In genomic region chr12:14828896-14829295, GRCh38 we compare ENCODE assay signal across 10 cellular contexts. TPM values are rescaled to one million over a fixed set of nuclear protein-coding genes. Genes with fewer than 3 reads are reported as not detected.
DNase-seq lines count a peak whose midpoint lies in the region; ATAC-seq and FAIRE-seq lines count a peak whose summit lies in the region.
"Had no signal": no experiment of that assay in that cellular context is flagged by ENCODE, and none has a peak within 500 bp of the region (broad histone marks: within the 10 kb centered on the region; RNA-seq: fewer than 3 reads in every experiment).

No MANE protein-coding gene starts in this region.

- no peaks in the 10 kb centered on the region for H3K9me3 ChIP-seq in Karpas-422 (ENCODE audit: low read length)

- H4K20me1 ChIP-seq in Karpas-422 (ENCODE audit: insufficient read depth, low read depth, low read length) = no peaks in the 10 kb centered on the region

- no peak overlapping the region for H3K27ac ChIP-seq in Karpas-422 (ENCODE audit: low read length)

- H3K9ac ChIP-seq in Karpas-422 (ENCODE audit: low read length) = no peak overlapping the region

- no peaks in the 10 kb centered on the region for H3K36me3 ChIP-seq in Karpas-422 (ENCODE audit: insufficient read depth, low read length)

- no peak overlapping the region for H3K4me2 ChIP-seq in Karpas-422 (ENCODE audit: low read depth, low read length, poor library complexity, severe bottlenecking)

- H2AFZ ChIP-seq in Karpas-422 (ENCODE audit: low read length) = no peak overlapping the region

- ATAC-seq in GM18502 (IDR thresholded peaks at IDR 0.05; ENCODE audit: poor library complexity, unreplicated experiment) (peak; percentile 95), GM21576 (IDR thresholded peaks at IDR 0.05; ENCODE audit: unreplicated experiment) (peak; percentile 70)
- no peak for ATAC-seq in stimulated activated naive CD8-positive, alpha-beta T cell treated with anti-CD3 and anti-CD28 coated beads, Interleukin-15, Interleukin-2, amounts not matched to agents 100 U/mL and 50 U/mL, for 24 hours

- no peaks in the 10 kb centered on the region for H3K4me1 ChIP-seq in Karpas-422 (ENCODE audit: low read length)

- H3K4me3 ChIP-seq in Karpas-422 (ENCODE audit: low read length) = no peak overlapping the region

- H3K27me3 ChIP-seq in Karpas-422 (ENCODE audit: low read length) = no peaks in the 10 kb centered on the region

- DNase-seq in Karpas-422 (peak; percentile 80), hepatic stellate cell (ENCODE audit: low spot score) (peak; percentile 22), kidney tubule cell (ENCODE audit: low spot score) (no peak), kidney glomerular epithelial cell (lab: John Stamatoyannopoulos, UW) (no peak), RCC 7860 (ENCODE audit: low spot score) (no peak)
- no peak for DNase-seq in stimulated activated naive CD8-positive, alpha-beta T cell treated with anti-CD3 and anti-CD28 coated beads, Interleukin-15, Interleukin-2, amounts not matched to agents 100 U/mL and 50 U/mL, for 24 hours

- H3K79me2 ChIP-seq in Karpas-422 (ENCODE audit: low read length) = no peaks in the 10 kb centered on the region

- FAIRE-seq in RCC 7860 (lab: Jason Lieb, UNC) = no peak
- FAIRE-seq: islet of Langerhans had no signal

- H3K9me2 ChIP-seq in Karpas-422 (replicated peaks; ENCODE audit: insufficient read depth, low read length) = no peaks in the 10 kb centered on the region

RNA-seq across cellular contexts. Expression of gene ART4, which starts 14.4 kb away (rescaled TPM):
- total RNA-seq in Karpas-422 (2014; rRNA removed; shearing (Covaris generic); ENCODE audit: low replicate concordance) = not detected in 2 replicates
- total RNA-seq: M059J had no signal

RNA-seq across cellular contexts. Expression of gene SMCO3, which starts 14.9 kb away (rescaled TPM):
- not detected in 2 replicates for total RNA-seq in Karpas-422 (2014; rRNA removed; shearing (Covaris generic); ENCODE audit: low replicate concordance)
- total RNA-seq: M059J had no signal

RNA-seq across cellular contexts. Expression of gene C12orf60, which starts 25.4 kb away (rescaled TPM):
- 0.52 and 0.69 TPM in 2 replicates for total RNA-seq in Karpas-422 (2014; rRNA removed; shearing (Covaris generic); ENCODE audit: low replicate concordance)

RNA-seq across cellular contexts. Expression of gene WBP11, which starts 25.6 kb away (rescaled TPM):
- total RNA-seq in Karpas-422 (2014; rRNA removed; shearing (Covaris generic); ENCODE audit: low replicate concordance) = 22.5 and 22.7 TPM in 2 replicates

RNA-seq across cellular contexts. Expression of gene MGP, which starts 56.8 kb away (rescaled TPM):
- not detected in 2 replicates for total RNA-seq in Karpas-422 (2014; rRNA removed; shearing (Covaris generic); ENCODE audit: low replicate concordance)

Comparison
In these comparisons a context has a peak if more than half of its experiments do, and no peak if none do; other contexts are left out.
1. DNase-seq: peak in Karpas-422 (single experiment) and hepatic stellate cell (single experiment); none in kidney tubule cell (single experiment), kidney glomerular epithelial cell (single experiment), stimulated activated naive CD8-positive, alpha-beta T cell treated with anti-CD3 and anti-CD28 coated beads, Interleukin-15, Interleukin-2, amounts not matched to agents 100 U/mL and 50 U/mL, for 24 hours (single experiment) and RCC 7860 (single experiment).